27 cellular contexts compared by ENCODE assay signal in genomic region chr7:69761290-69761922, GRCh38.
"Had no signal": no experiment of that assay in that cellular context is flagged by ENCODE, and none has a peak within 500 bp of the region (broad histone marks: within the 10 kb centered on the region; RNA-seq: fewer than 3 reads in every experiment).

No MANE protein-coding gene starts in this region.

- H3K27me3 ChIP-seq: dorsolateral prefrontal cortex, esophagus squamous epithelium, gastroesophageal sphincter, pancreas, spleen, transverse colon had no signal

- H3K36me3 ChIP-seq: esophagus squamous epithelium, gastroesophageal sphincter, left ventricle myocardium inferior, lower lobe of right lung, pancreas, spleen, transverse colon had no signal

- H3K27ac Mint-ChIP-seq: memory B cell; natural killer cell treated with Interleukin-12 subunit alpha and Interleukin-12 subunit beta and Interleukin-15 and Interleukin-18, amount 100 ng/mL, for 72 hours; stimulated activated memory B cell treated with anti-CD40 and anti-IgM and Interleukin-4, amounts not matched to agents 10 μg/mL and 1 μg/mL and 100 μg/mL, for 72 hours; stimulated activated naive CD8-positive, alpha-beta T cell treated with anti-CD3 and anti-CD28 coated beads, Interleukin-15, Interleukin-2, amounts not matched to agents 100 ng/mL and 50 ng/mL, for 24 hours had no signal

- H3K27ac ChIP-seq: dorsolateral prefrontal cortex, esophagus squamous epithelium, gastroesophageal sphincter, left ventricle myocardium inferior, lower lobe of right lung, pancreas, psoas muscle, spleen, transverse colon had no signal

- H3K9me3 ChIP-seq: esophagus squamous epithelium, gastroesophageal sphincter, left ventricle myocardium inferior, lower lobe of right lung, pancreas, psoas muscle, spleen, transverse colon had no signal

- ATAC-seq: gastroesophageal sphincter; left cardiac atrium; lower lobe of right lung; natural killer cell treated with Interleukin-12 subunit alpha and Interleukin-12 subunit beta and Interleukin-15 and Interleukin-18, amount 100 ng/mL, for 72 hours; pancreas; psoas muscle; sciatic nerve; stimulated activated memory B cell treated with anti-CD40 and anti-IgM and Interleukin-4, amounts not matched to agents 10 μg/mL and 1 μg/mL and 100 μg/mL, for 72 hours had no signal

- DNase-seq: cortex of kidney; dorsolateral prefrontal cortex; effector memory CD4-positive, alpha-beta T cell; esophagus squamous epithelium; foreskin fibroblast; glutamatergic neuron; immature natural killer cell; kidney; left cardiac atrium; left ventricle myocardium inferior; lower lobe of right lung; midbrain; occipital lobe; pancreas; psoas muscle; retina; spleen; stimulated activated CD4-positive, alpha-beta T cell treated with anti-CD3 and anti-CD28 coated beads, Interleukin-15, amount 100 ng/mL, for 24 hours; stimulated activated CD4-positive, alpha-beta T cell treated with anti-CD3 and anti-CD28 coated beads, Interleukin-1b, Interleukin-23, amount 100 ng/mL, for 48 hours; stimulated activated CD4-positive, alpha-beta T cell treated with anti-CD3 and anti-CD28 coated beads, Interleukin-4, amount 100 ng/mL, for 24 hours; transverse colon had no signal

- H3K4me3 Mint-ChIP-seq: immature natural killer cell; memory B cell; natural killer cell treated with Interleukin-12 subunit alpha and Interleukin-12 subunit beta and Interleukin-15 and Interleukin-18, amount 100 ng/mL, for 72 hours; stimulated activated memory B cell treated with anti-CD40 and anti-IgM and Interleukin-4, amounts not matched to agents 10 μg/mL and 1 μg/mL and 100 μg/mL, for 72 hours; stimulated activated naive CD8-positive, alpha-beta T cell treated with anti-CD3 and anti-CD28 coated beads, Interleukin-15, Interleukin-2, amounts not matched to agents 100 ng/mL and 50 ng/mL, for 24 hours had no signal

- H3K4me3 ChIP-seq: dorsolateral prefrontal cortex, esophagus squamous epithelium, gastroesophageal sphincter, left ventricle myocardium inferior, lower lobe of right lung, pancreas, psoas muscle, spleen, transverse colon had no signal

- H3K36me3 Mint-ChIP-seq: immature natural killer cell; natural killer cell treated with Interleukin-12 subunit alpha and Interleukin-12 subunit beta and Interleukin-15 and Interleukin-18, amount 100 ng/mL, for 72 hours; stimulated activated memory B cell treated with anti-CD40 and anti-IgM and Interleukin-4, amounts not matched to agents 10 μg/mL and 1 μg/mL and 100 μg/mL, for 72 hours had no signal

- H3K4me1 ChIP-seq: pancreas, spleen had no signal

- H3K27me3 Mint-ChIP-seq: memory B cell; natural killer cell treated with Interleukin-12 subunit alpha and Interleukin-12 subunit beta and Interleukin-15 and Interleukin-18, amount 100 ng/mL, for 72 hours; stimulated activated memory B cell treated with anti-CD40 and anti-IgM and Interleukin-4, amounts not matched to agents 10 μg/mL and 1 μg/mL and 100 μg/mL, for 72 hours; stimulated activated naive CD8-positive, alpha-beta T cell treated with anti-CD3 and anti-CD28 coated beads, Interleukin-15, Interleukin-2, amounts not matched to agents 100 ng/mL and 50 ng/mL, for 24 hours had no signal

- H3K9me3 Mint-ChIP-seq: immature natural killer cell; memory B cell; natural killer cell treated with Interleukin-12 subunit alpha and Interleukin-12 subunit beta and Interleukin-15 and Interleukin-18, amount 100 ng/mL, for 72 hours; stimulated activated naive CD8-positive, alpha-beta T cell treated with anti-CD3 and anti-CD28 coated beads, Interleukin-15, Interleukin-2, amounts not matched to agents 100 ng/mL and 50 ng/mL, for 24 hours had no signal
